In genomic region chr18:25074925-25075693, GRCh38 we compare ENCODE assay signal across 24 cellular contexts.
DNase-seq lines count a peak whose midpoint lies in the region; ATAC-seq and TF ChIP-seq lines count a peak whose summit lies in the region.
"Had no signal": no experiment of that assay in that cellular context is flagged by ENCODE, and none has a peak within 500 bp of the region (broad histone marks: within the 10 kb centered on the region; RNA-seq: fewer than 3 reads in every experiment).

No MANE protein-coding gene starts in this region.

- TF ChIP-seq EP300 in suprapubic skin (IDR thresholded peaks at IDR 0.05) (no peak), gastroesophageal sphincter (IDR thresholded peaks at IDR 0.05) (no peak)

- no peaks in the 10 kb centered on the region for H3K27me3 ChIP-seq in H7 (ENCODE audit: control insufficient read depth, insufficient read depth, low read length)
- no peaks in the 10 kb centered on the region for H3K27me3 ChIP-seq in left lung
- no peaks in the 10 kb centered on the region for H3K27me3 ChIP-seq in suprapubic skin
- no peaks in the 10 kb centered on the region for H3K27me3 ChIP-seq in gastroesophageal sphincter
- H3K27me3 ChIP-seq: dorsolateral prefrontal cortex had no signal

- no peaks in the 10 kb centered on the region for H3K9me3 Mint-ChIP-seq in natural killer cell
- H3K9me3 Mint-ChIP-seq: activated naive CD8-positive, alpha-beta T cell treated with anti-CD3 and anti-CD28 coated beads, Interleukin-2, amount 50 U/mL, for 24 hours; activated T-cell treated with anti-CD3 and anti-CD28 coated beads, Interleukin-2, amount 50 U/mL, for 4 hours; stimulated activated memory B cell treated with anti-CD40 and anti-IgM and Interleukin-4, amounts not matched to agents 10 μg/mL and 1 μg/mL and 100 μg/mL, for 72 hours had no signal

- intact Hi-C loops in left lung (cut with DNase I) = no loop called here
- intact Hi-C loops in natural killer cell (cut with micrococcal nuclease) = no loop called here

- no peak for TF ChIP-seq CTCF in VCaP (conservative IDR thresholded peaks at IDR 0.05)
- no peak for TF ChIP-seq CTCF in left lung (IDR thresholded peaks at IDR 0.05)
- no peak for TF ChIP-seq CTCF in suprapubic skin (IDR thresholded peaks at IDR 0.05)
- TF ChIP-seq CTCF in natural killer cell (IDR thresholded peaks at IDR 0.05) = no peak
- no peak for TF ChIP-seq CTCF in gastroesophageal sphincter (IDR thresholded peaks at IDR 0.05)

- H3K27ac Mint-ChIP-seq in natural killer cell = no peak overlapping the region
- H3K27ac Mint-ChIP-seq: activated naive CD8-positive, alpha-beta T cell treated with anti-CD3 and anti-CD28 coated beads, Interleukin-2, amount 50 U/mL, for 24 hours; CD14-positive monocyte; stimulated activated memory B cell treated with anti-CD40 and anti-IgM and Interleukin-4, amounts not matched to agents 10 μg/mL and 1 μg/mL and 100 μg/mL, for 72 hours had no signal

- H3K4me1 ChIP-seq in left lung (peaks cover 0 to 4% of the 10 kb centered on the region in 2 donors), suprapubic skin (no peaks in the 10 kb centered on the region), gastroesophageal sphincter (no peaks in the 10 kb centered on the region)
- H3K4me1 ChIP-seq: prostate gland had no signal

- no peaks in the 10 kb centered on the region for H3K36me3 Mint-ChIP-seq in natural killer cell
- H3K36me3 Mint-ChIP-seq: CD14-positive monocyte; stimulated activated memory B cell treated with anti-CD40 and anti-IgM and Interleukin-4, amounts not matched to agents 10 μg/mL and 1 μg/mL and 100 μg/mL, for 72 hours had no signal

- TF ChIP-seq POLR2A in suprapubic skin (IDR thresholded peaks at IDR 0.05) (no peak), gastroesophageal sphincter (IDR thresholded peaks at IDR 0.05) (no peak)

- H3K9me3 ChIP-seq in left lung (no peaks in the 10 kb centered on the region), suprapubic skin (no peaks in the 10 kb centered on the region), gastroesophageal sphincter (no peaks in the 10 kb centered on the region)
- H3K9me3 ChIP-seq: mucosa of descending colon, prostate gland had no signal

- DNase-seq in H7 (peak; percentile 23), left lung (no peak), suprapubic skin (ENCODE audit: low spot score in 2 of 2) (no peak), DMS153 treated with DMSO at 0.1 percent for 48 hours (lab: John Stamatoyannopoulos, UW; ENCODE audit: unreplicated experiment) (no peak), natural killer cell (no peak)
- DNase-seq: activated CD4-positive, alpha-beta T cell treated with anti-CD3 and anti-CD28 coated beads for 48 hours; activated naive CD8-positive, alpha-beta T cell treated with anti-CD3 and anti-CD28 coated beads, Interleukin-2, amount 50 U/mL, for 24 hours; activated T-cell treated with anti-CD3 and anti-CD28 coated beads, Interleukin-2, amount 50 U/mL, for 4 hours; Calu3; cerebellar nuclear complex; dorsolateral prefrontal cortex; kidney; mucosa of descending colon; NCI-H1048; NCI-H1930; NCI-H226; stimulated activated CD4-positive, alpha-beta T cell treated with anti-CD3 and anti-CD28 coated beads, Interleukin-4, amount 100 ng/mL, for 4 hours; T-helper 2 cell had no signal

- no peaks in the 10 kb centered on the region for H3K4me1 Mint-ChIP-seq in natural killer cell
- H3K4me1 Mint-ChIP-seq: activated naive CD8-positive, alpha-beta T cell treated with anti-CD3 and anti-CD28 coated beads, Interleukin-2, amount 50 U/mL, for 24 hours; CD14-positive monocyte; stimulated activated memory B cell treated with anti-CD40 and anti-IgM and Interleukin-4, amounts not matched to agents 10 μg/mL and 1 μg/mL and 100 μg/mL, for 72 hours had no signal

- 69% methylated on average over 9 of the region's 9 CpGs for WGBS in suprapubic skin
- 85 to 89% methylated on average over 9 of the region's 9 CpGs for WGBS in gastroesophageal sphincter (ENCODE audit: low coverage in 1 of 2), 2 donors

- peak overlapping the region; percentile 95 for H3K27ac ChIP-seq in VCaP
- no peak overlapping the region for H3K27ac ChIP-seq in left lung
- peak overlapping the region; percentile 10 for H3K27ac ChIP-seq in suprapubic skin
- no peak overlapping the region for H3K27ac ChIP-seq in gastroesophageal sphincter
- H3K27ac ChIP-seq: prostate gland, RWPE1 had no signal

- peaks cover 0 to 6% of the 10 kb centered on the region in 2 donors for H3K27me3 Mint-ChIP-seq in natural killer cell (ENCODE audit: low read depth in 2 of 2)
- H3K27me3 Mint-ChIP-seq: stimulated activated memory B cell treated with anti-CD40 and anti-IgM and Interleukin-4, amounts not matched to agents 10 μg/mL and 1 μg/mL and 100 μg/mL, for 72 hours had no signal

- H3K4me3 Mint-ChIP-seq in natural killer cell = no peak overlapping the region
- H3K4me3 Mint-ChIP-seq: activated naive CD8-positive, alpha-beta T cell treated with anti-CD3 and anti-CD28 coated beads, Interleukin-2, amount 50 U/mL, for 24 hours; activated T-cell treated with anti-CD3 and anti-CD28 coated beads, Interleukin-2, amount 50 U/mL, for 4 hours; CD14-positive monocyte; stimulated activated memory B cell treated with anti-CD40 and anti-IgM and Interleukin-4, amounts not matched to agents 10 μg/mL and 1 μg/mL and 100 μg/mL, for 72 hours had no signal

- ATAC-seq in left lung (peak; percentile 72), natural killer cell (no peak), gastroesophageal sphincter (no peak)
- ATAC-seq: activated naive CD8-positive, alpha-beta T cell treated with anti-CD3 and anti-CD28 coated beads, Interleukin-2, amount 50 U/mL, for 24 hours; activated T-cell treated with anti-CD3 and anti-CD28 coated beads, Interleukin-2, amount 50 U/mL, for 4 hours; mucosa of descending colon; stimulated activated memory B cell treated with anti-CD40 and anti-IgM and Interleukin-4, amounts not matched to agents 10 μg/mL and 1 μg/mL and 100 μg/mL, for 72 hours had no signal

- H3K36me3 ChIP-seq in H7 (replicated peaks; ENCODE audit: control insufficient read depth, insufficient read depth, low read length) (no peaks in the 10 kb centered on the region), left lung (no peaks in the 10 kb centered on the region), suprapubic skin (peaks cover 1% of the 10 kb centered on the region), gastroesophageal sphincter (no peaks in the 10 kb centered on the region)
- H3K36me3 ChIP-seq: prostate gland had no signal

- H3K4me3 ChIP-seq in H7 (ENCODE audit: insufficient read depth, low read depth, low read length) = no peak overlapping the region
- H3K4me3 ChIP-seq in left lung = no peak overlapping the region
- H3K4me3 ChIP-seq in suprapubic skin = no peak overlapping the region
- no peak overlapping the region for H3K4me3 ChIP-seq in gastroesophageal sphincter
- H3K4me3 ChIP-seq: mucosa of descending colon, prostate gland had no signal

Comparison
In these comparisons a context has a peak if more than half of its experiments do, and no peak if none do; other contexts are left out.
1. H3K27ac ChIP-seq: peak in VCaP (single experiment) and suprapubic skin (single experiment); none in left lung (0 of 2) and gastroesophageal sphincter (0 of 4).